In the genomic region with DNA sequence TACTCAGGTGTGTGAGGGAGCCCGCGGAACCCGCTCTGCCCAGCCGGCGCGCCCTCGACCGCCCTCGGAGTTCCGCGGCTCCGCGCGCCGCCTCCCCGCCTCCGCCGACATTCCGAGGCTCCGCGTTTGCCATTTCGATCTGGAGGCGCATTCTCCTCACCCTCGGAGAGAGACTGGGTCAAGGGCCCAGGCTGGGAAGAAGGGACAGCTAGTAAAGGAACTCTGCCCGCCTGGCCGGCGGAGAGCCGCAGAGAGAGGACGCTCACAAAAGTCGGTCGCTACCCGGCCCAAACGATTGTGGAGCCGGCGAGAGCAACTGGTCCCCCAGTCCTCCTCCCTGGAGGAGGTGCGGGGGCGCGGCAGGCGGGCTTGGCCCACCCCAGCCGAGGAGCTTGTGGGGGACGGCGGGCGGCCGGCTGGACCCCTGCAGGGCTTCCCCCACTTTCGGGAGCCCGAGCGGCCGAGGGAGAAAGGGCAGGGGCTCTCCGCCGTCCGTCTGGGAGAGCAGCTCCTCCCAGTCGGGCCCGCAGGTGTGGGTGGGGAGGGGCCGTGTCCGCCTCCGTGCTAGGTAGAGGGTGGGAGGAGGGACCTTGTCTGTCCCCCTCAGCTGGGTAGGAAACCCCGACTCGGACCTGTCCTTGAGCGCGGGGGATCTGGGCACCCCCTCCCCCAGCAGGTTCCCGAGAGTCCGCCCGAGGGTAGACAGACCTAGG, we compare ENCODE assay signal across 8 cellular contexts.
DNase-seq lines count a peak whose midpoint lies in the region; ATAC-seq and TF ChIP-seq lines count a peak whose summit lies in the region.

No MANE protein-coding gene starts in this region.

- H3K27me3 Mint-ChIP-seq in endothelial cell (ENCODE audit: unreplicated experiment) = peaks cover 40% of the 10 kb centered on the region
- H3K27me3 Mint-ChIP-seq in neural crest cell (ENCODE audit: low read depth) = peaks cover 94% of the 10 kb centered on the region

- H3K4me1 Mint-ChIP-seq in endothelial cell (ENCODE audit: unreplicated experiment) = peaks cover 9% of the 10 kb centered on the region
- peaks cover 11% of the 10 kb centered on the region for H3K4me1 Mint-ChIP-seq in neural crest cell

- peaks cover 4% of the 10 kb centered on the region for H3K36me3 Mint-ChIP-seq in endothelial cell (ENCODE audit: low read depth, unreplicated experiment)
- H3K36me3 Mint-ChIP-seq in neural crest cell (ENCODE audit: low read depth) = no peaks in the 10 kb centered on the region

- H3K4me3 Mint-ChIP-seq in endothelial cell (ENCODE audit: unreplicated experiment) (no peak overlapping the region), neural crest cell (peak overlapping the region; percentile 83)

- H3K9me2 ChIP-seq in PC-9 (ENCODE audit: insufficient read depth) = no peaks in the 10 kb centered on the region

- H3F3A ChIP-seq in PC-9 (ENCODE audit: insufficient read depth, low read depth) = peaks cover 32% of the 10 kb centered on the region

- H2AFZ ChIP-seq in PC-9 = peak overlapping the region; percentile 90

- CTCF ChIA-PET in PC-9 (lab: Charles Lee) = interaction anchor here (0.7 kb wide), 1 partner anchor 42 kb away, joined by 3 read pairs; no protein-coding TSS in a partner anchor

- no peaks in the 10 kb centered on the region for H3K9me3 Mint-ChIP-seq in endothelial cell (ENCODE audit: unreplicated experiment)
- no peaks in the 10 kb centered on the region for H3K9me3 Mint-ChIP-seq in neural crest cell

- DNase-seq in NCI-H2227 (lab: John Stamatoyannopoulos, UW; ENCODE audit: unreplicated experiment) (peak; percentile 54), NCI-H2227 treated with DMSO at 0.1 percent for 48 hours (lab: John Stamatoyannopoulos, UW) (no peak), PC-9 (peak in 1 of 2 experiments; percentile 63), endothelial cell (ENCODE audit: low spot score) (peak; percentile 26), neural crest cell (ENCODE audit: low read depth, low spot score) (no peak), SKM-1 treated with dmso at 0.1 percent for 144 hours (lab: John Stamatoyannopoulos, UW; ENCODE audit: unreplicated experiment) (no peak)

- H3K4me3 ChIP-seq in PC-9 = peak overlapping the region; percentile 78

- H3K79me2 ChIP-seq in PC-9 (ENCODE audit: low read depth) = no peaks in the 10 kb centered on the region

- H3K4me2 ChIP-seq in PC-9 = peak overlapping the region; percentile 99

- TF ChIP-seq CTCF in PC-9 (conservative IDR thresholded peaks at IDR 0.05) = no peak
- TF ChIP-seq CTCF in endothelial cell (IDR thresholded peaks at IDR 0.05; ENCODE audit: unreplicated experiment) = no peak
- TF ChIP-seq CTCF in neural crest cell (conservative IDR thresholded peaks at IDR 0.05) = no peak

- H3K4me1 ChIP-seq in PC-9 (replicated peaks; ENCODE audit: insufficient read depth) = peaks cover 36% of the 10 kb centered on the region

- H3K27ac ChIP-seq in PC-9 = no peak overlapping the region

- ATAC-seq in GM18498 (IDR thresholded peaks at IDR 0.05; ENCODE audit: unreplicated experiment) (no peak), HG03571 (IDR thresholded peaks at IDR 0.05; ENCODE audit: unreplicated experiment) (no peak)

- intact Hi-C loops in PC-9 (cut with micrococcal nuclease; ENCODE audit: unreplicated experiment) = no loop called here

- H4K20me1 ChIP-seq in PC-9 (ENCODE audit: insufficient read depth) = no peaks in the 10 kb centered on the region

- H3K27ac Mint-ChIP-seq in endothelial cell (ENCODE audit: unreplicated experiment) (no peak overlapping the region), neural crest cell (ENCODE audit: unreplicated experiment) (no peak overlapping the region)

- H3K9me3 ChIP-seq in PC-9 (ENCODE audit: insufficient read depth, low read depth) = no peaks in the 10 kb centered on the region

- BruUV-seq in PC-9 (replicated peaks; lab: Mats Ljungman, UMichigan) = TSS peak; percentile 24

- POLR2A ChIA-PET in PC-9 (lab: Charles Lee; ENCODE audit: unreplicated experiment) = no interaction called here

- no peaks in the 10 kb centered on the region for H3K36me3 ChIP-seq in PC-9 (ENCODE audit: low read depth)

- H3K27me3 ChIP-seq in PC-9 (ENCODE audit: insufficient read depth, low read depth) = peaks cover 29% of the 10 kb centered on the region; the same call in 1 of the 2 replicates

Comparison
In these comparisons a context has a peak if more than half of its experiments do, and no peak if none do; other contexts are left out.
1. DNase-seq: peak in NCI-H2227 (single experiment) and endothelial cell (single experiment); none in NCI-H2227 treated with DMSO at 0.1 percent for 48 hours (single experiment), neural crest cell (single experiment) and SKM-1 treated with dmso at 0.1 percent for 144 hours (single experiment).